Comparison of ENCODE assay signal across 1 cellular context in genomic region chr1:57922130-57922529, GRCh38.
TF ChIP-seq lines count a peak whose summit lies in the region.

No MANE protein-coding gene starts in this region.

TF ChIP-seq in GM12878, 131 proteins besides CTCF, POLR2A, EP300 and RAD21 (continued from another document):
- no peak for TF ChIP-seq HSF1 (IDR thresholded peaks at IDR 0.05; ENCODE audit: low read depth, low read length)
- 0 out of 2 replicates have a peak, but pooled peaks have one; percentile 42 for TF ChIP-seq NBN (IDR thresholded peaks at IDR 0.05)
- peak in 1 of 2 experiments; percentile 41; a peak in 1 of 4 replicates for TF ChIP-seq IKZF2 (IDR thresholded peaks at IDR 0.05)
- no peak for TF ChIP-seq MYC (IDR thresholded peaks at IDR 0.05; ENCODE audit: insufficient read depth, insufficient read length, insufficient replicate concordance, low read length, severe bottlenecking)
- TF ChIP-seq MTA2 (IDR thresholded peaks at IDR 0.05; ENCODE audit: low read depth), result peak; percentile 42
- TF ChIP-seq YBX1 (IDR thresholded peaks at IDR 0.05), result 0 out of 2 replicates have a peak, but pooled peaks have one; percentile 43
- TF ChIP-seq HDAC2 (IDR thresholded peaks at IDR 0.05), result no peak
- TF ChIP-seq HDAC6 (IDR thresholded peaks at IDR 0.05; ENCODE audit: unreplicated experiment), result no peak
- TF ChIP-seq ZNF207 (IDR thresholded peaks at IDR 0.05; ENCODE audit: borderline replicate concordance), result no peak
- 0 out of 2 replicates have a peak, but pooled peaks have one; percentile 77 for TF ChIP-seq ZNF24 (IDR thresholded peaks at IDR 0.05)
- TF ChIP-seq KLF5 (IDR thresholded peaks at IDR 0.05; ENCODE audit: partially characterized antibody), result no peak
- TF ChIP-seq RB1 (IDR thresholded peaks at IDR 0.05; ENCODE audit: borderline replicate concordance), result no peak
- no peak for TF ChIP-seq CEBPZ (IDR thresholded peaks at IDR 0.05; ENCODE audit: low read depth, low read length)
- TF ChIP-seq SMAD1 (IDR thresholded peaks at IDR 0.05; ENCODE audit: low read depth, partially characterized antibody), result no peak
- TF ChIP-seq BRCA1 (IDR thresholded peaks at IDR 0.05; ENCODE audit: low read depth, low read length), result no peak
